In genomic region chr11:44760917-44761545, GRCh38 we compare ENCODE assay signal across 8 cellular contexts. TPM values are rescaled to one million over a fixed set of nuclear protein-coding genes. Genes with fewer than 3 reads are reported as not detected.
DNase-seq lines count a peak whose midpoint lies in the region; ATAC-seq and TF ChIP-seq lines count a peak whose summit lies in the region.

No MANE protein-coding gene starts in this region.

- intact Hi-C loops in dorsolateral prefrontal cortex (cut with DNase I) = no loop called here

- H3K27ac ChIP-seq in epithelial cell of prostate = no peak overlapping the region
- H3K27ac ChIP-seq in mucosa of rectum (ENCODE audit: low read depth in 2 of 2, low read length in 2 of 2) = peak overlapping the region; percentile 28 to 31
- peak overlapping the region in 1 of 59 donors; percentile 16 for H3K27ac ChIP-seq in dorsolateral prefrontal cortex

- H3K36me3 ChIP-seq in mucosa of rectum (ENCODE audit: control insufficient read depth in 2 of 2, insufficient read depth in 2 of 2, low read length in 2 of 2) = no peaks in the 10 kb centered on the region

- DNase-seq in AG08395 (ENCODE audit: low spot score) (peak; percentile 90), NCI-H524 treated with DMSO at 0.1 percent for 48 hours (lab: John Stamatoyannopoulos, UW) (peak; percentile 88), epithelial cell of prostate (ENCODE audit: low read depth, low spot score) (peak; percentile 44), occipital lobe (lab: John Stamatoyannopoulos, UW) (no peak), dorsolateral prefrontal cortex (no peak)
- no peak for DNase-seq in activated CD4-positive, alpha-beta T cell treated with anti-CD3 and anti-CD28 coated beads, Interleukin-2, amount 50 U/mL, for 4 hours

- H3K9me3 ChIP-seq in mucosa of rectum (ENCODE audit: control insufficient read depth in 2 of 2, low read length in 2 of 2) = no peaks in the 10 kb centered on the region

- TF ChIP-seq CTCF in dorsolateral prefrontal cortex (IDR thresholded peaks at IDR 0.05 in 54 of 56, conservative IDR thresholded peaks at IDR 0.05 in 2 of 56; ENCODE audit: low read depth in 1 of 56, partially characterized antibody in 56 of 56) = no peak

- H3K4me1 ChIP-seq in mucosa of rectum (ENCODE audit: control insufficient read depth in 2 of 2, insufficient read depth in 2 of 2, low read length in 2 of 2) = peaks cover 0 to 7% of the 10 kb centered on the region in 2 donors

- no peak for ATAC-seq in HG03378 (IDR thresholded peaks at IDR 0.05; ENCODE audit: unreplicated experiment)

- no peak overlapping the region for H3K9ac ChIP-seq in mucosa of rectum (ENCODE audit: low read depth in 1 of 2, low read length in 2 of 2)

- H3K4me3 ChIP-seq in mucosa of rectum (ENCODE audit: low read length in 2 of 2) (no peak overlapping the region), dorsolateral prefrontal cortex (no peak overlapping the region)

- H3K27me3 ChIP-seq in mucosa of rectum (ENCODE audit: control insufficient read depth in 2 of 2, insufficient read depth in 2 of 2, low read length in 2 of 2) (peaks cover 0 to 5% of the 10 kb centered on the region in 2 donors), dorsolateral prefrontal cortex (peaks cover 0 to 5% (median 0%) of the 10 kb centered on the region in 45 donors)

RNA-seq across cellular contexts. Expression of gene TSPAN18, which starts 34.3 kb away (rescaled TPM):
- 19.7 TPM for total RNA-seq in occipital lobe
- total RNA-seq in dorsolateral prefrontal cortex = 10 to 100 TPM in 2 of 120 experiments, 1 to 10 TPM in 118; 1.6 to 16.7 (median 5.0) TPM

Comparison
In these comparisons a context has a peak if more than half of its experiments do, and no peak if none do; other contexts are left out.
1. DNase-seq: peak in AG08395 (single experiment), NCI-H524 treated with DMSO at 0.1 percent for 48 hours (single experiment) and epithelial cell of prostate (single experiment); none in occipital lobe (single experiment), dorsolateral prefrontal cortex (0 of 10) and activated CD4-positive, alpha-beta T cell treated with anti-CD3 and anti-CD28 coated beads, Interleukin-2, amount 50 U/mL, for 4 hours (0 of 2).